Comparison of ENCODE assay signal across 8 cellular contexts in the genomic region with DNA sequence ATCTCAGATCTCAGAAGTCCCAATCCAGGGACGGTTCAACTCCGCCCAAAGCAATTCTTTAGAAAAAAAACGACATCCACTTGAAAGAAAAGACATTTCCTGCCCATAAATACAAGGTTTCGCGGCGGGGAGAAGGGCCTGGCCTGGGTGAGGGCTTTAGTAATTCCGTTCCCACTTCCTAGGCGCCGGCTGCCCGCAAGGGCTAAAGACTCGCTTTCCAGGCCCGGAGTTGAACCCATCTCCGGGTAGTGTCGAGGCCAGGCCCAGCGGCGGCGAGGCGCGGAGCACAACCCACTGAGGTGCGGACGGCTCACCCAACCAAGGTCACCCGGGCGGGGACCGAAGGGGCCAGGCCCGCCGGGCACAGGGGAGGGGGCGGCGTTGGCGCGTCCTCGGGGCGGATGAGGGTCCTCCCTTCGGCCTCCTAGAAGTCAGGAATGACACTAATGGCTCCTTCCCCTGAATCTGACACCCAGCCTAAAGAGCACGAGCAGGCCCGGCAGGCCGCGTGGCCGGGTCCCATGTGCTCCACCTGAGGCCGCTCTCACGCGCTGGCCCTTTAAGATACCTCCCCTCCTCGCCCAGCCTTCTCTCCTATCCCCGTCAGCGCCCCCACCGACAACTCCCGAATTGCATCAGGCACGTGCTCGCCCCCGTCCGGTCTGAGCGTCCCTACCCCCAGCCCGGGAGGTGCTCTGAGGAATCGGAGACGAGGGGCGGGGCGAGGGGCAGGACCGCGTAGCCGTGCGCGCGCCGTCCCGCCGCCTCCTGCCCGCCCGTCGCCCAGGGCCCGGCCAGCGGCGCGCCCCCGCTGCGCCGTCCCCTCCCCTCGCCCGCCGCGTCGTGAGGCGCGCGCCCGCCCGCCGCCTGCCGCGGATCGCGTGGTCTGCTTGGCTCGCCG. TPM values are rescaled to one million over a fixed set of nuclear protein-coding genes. Genes with fewer than 3 reads are reported as not detected.
A peak's percentile ranks its signal among the peaks of the same experiment; 100 is the strongest.
DNase-seq lines count a peak whose midpoint lies in the region; ATAC-seq and TF ChIP-seq lines count a peak whose summit lies in the region.

No MANE protein-coding gene starts in this region.

- no peak overlapping the region for H2AFZ ChIP-seq in HCT116 (ENCODE audit: low read depth, low read length, poor library complexity, severe bottlenecking)
- peak overlapping the region; percentile 82 for H2AFZ ChIP-seq in MM.1S (ENCODE audit: low read length)

- peak; percentile 52 for TF ChIP-seq POLR2A in HCT116 (IDR thresholded peaks at IDR 0.05; ENCODE audit: borderline replicate concordance, extremely low read depth, insufficient read depth, insufficient read length)
- TF ChIP-seq POLR2A in stomach (IDR thresholded peaks at IDR 0.05), result no peak

- peaks cover 2% of the 10 kb centered on the region for H3K27me3 Mint-ChIP-seq in neural crest cell (ENCODE audit: low read depth)

- peaks cover 19 to 42% of the 10 kb centered on the region in 2 experiments for H3K4me1 ChIP-seq in HCT116 (ENCODE audit: control insufficient read depth in 1 of 2, insufficient read depth in 2 of 2, low read length in 2 of 2)
- peaks cover 24% of the 10 kb centered on the region for H3K4me1 ChIP-seq in MM.1S (ENCODE audit: low read length)
- H3K4me1 ChIP-seq in stomach, result peaks cover 37 to 45% (median 42%) of the 10 kb centered on the region in 4 donors

- no peak for TF ChIP-seq RAD21 in HCT116 (IDR thresholded peaks at IDR 0.05; ENCODE audit: low read depth)

- no peak for TF ChIP-seq EP300 in stomach (IDR thresholded peaks at IDR 0.05)

- H3K9ac ChIP-seq in HCT116 (ENCODE audit: low read length), result peak overlapping the region; percentile 99
- H3K9ac ChIP-seq in MM.1S (ENCODE audit: low read length), result peak overlapping the region; percentile 100

- no peaks in the 10 kb centered on the region for H3K36me3 Mint-ChIP-seq in neural crest cell (ENCODE audit: low read depth)

- H3K27me3 ChIP-seq in HCT116 (ENCODE audit: insufficient read depth, low read length), result no peaks in the 10 kb centered on the region
- H3K27me3 ChIP-seq in MM.1S (replicated peaks; ENCODE audit: insufficient read depth, low read length), result no peaks in the 10 kb centered on the region
- H3K27me3 ChIP-seq in stomach, result no peaks in the 10 kb centered on the region

- TSS peak; percentile 83 for BruUV-seq in HCT116 (replicated peaks; lab: Mats Ljungman, UMichigan)

- peaks cover 50% of the 10 kb centered on the region for H3K4me1 Mint-ChIP-seq in neural crest cell

- H3K9me2 ChIP-seq in HCT116 (ENCODE audit: insufficient read depth) (no peaks in the 10 kb centered on the region), MM.1S (replicated peaks; ENCODE audit: insufficient read depth, low read length) (no peaks in the 10 kb centered on the region)

- peak in 2 of 3 experiments; percentile 22 to 32; a peak in 2 of 6 replicates for TF ChIP-seq CTCF in HCT116 (IDR thresholded peaks at IDR 0.05 in 2 of 3, conservative IDR thresholded peaks at IDR 0.05 in 1 of 3; ENCODE audit: borderline replicate concordance in 1 of 3, insufficient read depth in 1 of 3, low read depth in 2 of 3, low read length in 2 of 3)
- TF ChIP-seq CTCF in MM.1S (IDR thresholded peaks at IDR 0.05; ENCODE audit: low read length), result peak; percentile 44
- peak; percentile 30 for TF ChIP-seq CTCF in foreskin fibroblast (IDR thresholded peaks at IDR 0.05; ENCODE audit: low read depth, low read length)
- TF ChIP-seq CTCF in neural crest cell (conservative IDR thresholded peaks at IDR 0.05), result peak; percentile 54
- TF ChIP-seq CTCF in stomach (IDR thresholded peaks at IDR 0.05), result peak in 4 of 7 experiments; percentile 33 to 61 (median 48)

- peak; percentile 88 for ATAC-seq in HCT116

- intact Hi-C loops in HCT116 (cut with micrococcal nuclease) (loop anchor here (1.0 to 2.0 kb wide), 4 partner anchors 42 to 104 kb away; a partner anchor contains a TSS), stomach (cut with DNase I; ENCODE audit: low total_unique reads) (loop anchor here (5.0 kb wide), 1 partner anchor 103 kb away; a partner anchor contains a TSS)

- DNase-seq in GM04503 (ENCODE audit: low read depth) (peak; percentile 86), HCT116 (ENCODE audit: low read depth, low spot score) (peak; percentile 97), MM.1S (peak; percentile 99), SHP77 treated with DMSO at 0.1 percent for 48 hours (lab: John Stamatoyannopoulos, UW) (peak; percentile 93), foreskin fibroblast (peak; percentile 99 to 100), neural crest cell (ENCODE audit: low read depth, low spot score) (peak; percentile 100), stomach (peak; percentile 99)
- DNase-seq in activated gamma-delta T cell treated with anti-CD3 and anti-CD28 coated beads, Interleukin-2, amount 50 U/mL, for 16 hours (ENCODE audit: low read depth), result peak; percentile 99

- POLR2A ChIA-PET in HCT116 (lab: Charles Lee), result no interaction called here

- no peaks in the 10 kb centered on the region for H3K9me3 Mint-ChIP-seq in neural crest cell

- peak overlapping the region; percentile 98 for H3K27ac Mint-ChIP-seq in neural crest cell (ENCODE audit: unreplicated experiment)

- H3K4me3 ChIP-seq in HCT116 (replicated peaks in 1 of 2; ENCODE audit: low read depth in 1 of 2, low read length in 2 of 2) (peak overlapping the region; percentile 90 to 92), MM.1S (ENCODE audit: low read length) (peak overlapping the region; percentile 88), foreskin fibroblast (ENCODE audit: low read depth in 1 of 2, low read length in 2 of 2) (peak overlapping the region; percentile 64 to 92), stomach (peak overlapping the region; percentile 88 to 99 (median 92))

- H3K27ac ChIP-seq in HCT116 (ENCODE audit: low read depth, low read length) (peak overlapping the region; percentile 95), MM.1S (ENCODE audit: low read length) (peak overlapping the region; percentile 89), stomach (peak overlapping the region; percentile 95 to 99 (median 98))

- peak overlapping the region; percentile 99 for H3K4me3 Mint-ChIP-seq in neural crest cell

- H3K79me2 ChIP-seq in HCT116 (ENCODE audit: insufficient read depth, low read length), result peaks cover 53% of the 10 kb centered on the region
- H3K79me2 ChIP-seq in MM.1S (ENCODE audit: low read length), result peaks cover 56% of the 10 kb centered on the region

- peaks cover 0 to 3% of the 10 kb centered on the region in 2 experiments; a peak in 1 of 4 replicates for H3K36me3 ChIP-seq in HCT116 (ENCODE audit: control insufficient read depth in 1 of 2, insufficient read depth in 2 of 2, low read length in 2 of 2)
- no peaks in the 10 kb centered on the region for H3K36me3 ChIP-seq in MM.1S (replicated peaks; ENCODE audit: insufficient read depth, low read length)
- H3K36me3 ChIP-seq in stomach, result no peaks in the 10 kb centered on the region

- no peaks in the 10 kb centered on the region for H3K9me3 ChIP-seq in HCT116 (ENCODE audit: control insufficient read depth in 1 of 2, insufficient read depth in 1 of 2, low read depth in 1 of 2, low read length in 2 of 2)
- no peaks in the 10 kb centered on the region for H3K9me3 ChIP-seq in MM.1S (replicated peaks; ENCODE audit: insufficient read depth, low read length)
- no peaks in the 10 kb centered on the region for H3K9me3 ChIP-seq in stomach

- H3K4me2 ChIP-seq in HCT116 (ENCODE audit: low read length), result peak overlapping the region; percentile 96
- H3K4me2 ChIP-seq in MM.1S (ENCODE audit: low read depth, low read length), result peak overlapping the region; percentile 100

- peaks cover 17% of the 10 kb centered on the region; the same call in 1 of the 2 replicates for H4K20me1 ChIP-seq in HCT116 (ENCODE audit: insufficient read depth)
- peaks cover 19% of the 10 kb centered on the region for H4K20me1 ChIP-seq in MM.1S (ENCODE audit: insufficient read depth, low read length)

- peaks cover 18% of the 10 kb centered on the region; the same call in 1 of the 2 replicates for H3F3A ChIP-seq in MM.1S (ENCODE audit: insufficient read depth, low read length)

- RAD21 ChIA-PET in HCT116 (lab: Charles Lee; ENCODE audit: low non-redundant PET in 1 of 2, low total read pairs in 2 of 2, uncharacterized antibody in 2 of 2, unreplicated experiment in 2 of 2), result interaction anchor here in 1 of 2 experiments (1.2 kb wide), 1 partner anchor 72 kb away, joined by 5 read pairs; no protein-coding TSS in a partner anchor

- CTCF ChIA-PET in HCT116 (lab: Charles Lee), result no interaction called here

- 0 to 1% (median 1%) methylated on average over 19 to 91 of the region's 92 CpGs for WGBS in stomach, 5 donors

TF ChIP-seq in HCT116, 20 proteins besides CTCF, POLR2A, EP300 and RAD21 (continues in another document):
- TF ChIP-seq JUND (IDR thresholded peaks at IDR 0.05) (no peak), POLR2AphosphoS5 (IDR thresholded peaks at IDR 0.05; ENCODE audit: low read depth, low read length) (peak; percentile 80), ZFX (IDR thresholded peaks at IDR 0.05) (peak; percentile 97), YY1 (IDR thresholded peaks at IDR 0.05; ENCODE audit: extremely low read depth, insufficient replicate concordance, low read depth, low read length) (peak; percentile 49)
- TF ChIP-seq, protein P1, sequence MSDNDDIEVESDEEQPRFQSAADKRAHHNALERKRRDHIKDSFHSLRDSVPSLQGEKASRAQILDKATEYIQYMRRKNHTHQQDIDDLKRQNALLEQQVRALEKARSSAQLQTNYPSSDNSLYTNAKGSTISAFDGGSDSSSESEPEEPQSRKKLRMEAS (IDR thresholded peaks at IDR 0.05), result no peak

RNA-seq across cellular contexts. Expression of a gene that starts 0.5 kb away (rescaled TPM):
- total RNA-seq in HCT116 (2021; ENCODE audit: unreplicated experiment) (201 TPM), neural crest cell (230 and 231 TPM in 2 replicates), stomach (100 to 1,000 TPM in 4 of 5 donors, 10 to 100 TPM in 1; 54.5 to 211 (median 180) TPM)
- polyA plus RNA-seq in HCT116 (2012), result 71.0 and 79.3 TPM in 2 replicates
- polyA plus RNA-seq in stomach, result 10 to 100 TPM; 15.0 to 19.4 (median 19.2) TPM

Comparison
In these comparisons a context has a peak if more than half of its experiments do, and no peak if none do; other contexts are left out.
1. Peak in every context shown above with its lines: DNase-seq, ATAC-seq, H3K4me3 ChIP-seq and H3K27ac ChIP-seq.